ENCODE assay signal across 1 cellular context in genomic region chr16:89545044-89545830, GRCh38.
TF ChIP-seq lines count a peak whose summit lies in the region.

No MANE protein-coding gene starts in this region.

TF ChIP-seq in HepG2, 621 proteins besides CTCF, POLR2A, EP300 and RAD21 (continued from another document and continues in another):
- no peak for TF ChIP-seq ZNF841 (CRISPR knock-in tag; IDR thresholded peaks at IDR 0.05; ENCODE audit: borderline replicate concordance)
- peak; percentile 72 for TF ChIP-seq ZNF317 (CRISPR knock-in tag; IDR thresholded peaks at IDR 0.05)
- no peak for TF ChIP-seq MTF1 (CRISPR knock-in tag; IDR thresholded peaks at IDR 0.05)
- TF ChIP-seq ZNF749 (CRISPR knock-in tag; IDR thresholded peaks at IDR 0.05; ENCODE audit: borderline replicate concordance), result no peak; the same call in 1 of the 2 replicates
- TF ChIP-seq ZBTB26 (CRISPR knock-in tag; IDR thresholded peaks at IDR 0.05; ENCODE audit: borderline replicate concordance), result peak; percentile 41; the same call in 1 of the 2 replicates
- TF ChIP-seq SP2 (CRISPR knock-in tag; IDR thresholded peaks at IDR 0.05), result no peak; the same call in 1 of the 2 replicates
- no peak for TF ChIP-seq ZNF550 (CRISPR knock-in tag; IDR thresholded peaks at IDR 0.05; ENCODE audit: borderline replicate concordance)
- TF ChIP-seq ZNF878 (CRISPR knock-in tag; IDR thresholded peaks at IDR 0.05), result no peak
- peak; percentile 48; the same call in 1 of the 2 replicates for TF ChIP-seq SRY (CRISPR knock-in tag; IDR thresholded peaks at IDR 0.05)
- 0 out of 2 replicates have a peak, but pooled peaks have one; percentile 56 for TF ChIP-seq ZNF772 (CRISPR knock-in tag; IDR thresholded peaks at IDR 0.05)
- TF ChIP-seq ZSCAN5A (CRISPR knock-in tag; IDR thresholded peaks at IDR 0.05; ENCODE audit: borderline replicate concordance), result 0 out of 2 replicates have a peak, but pooled peaks have one; percentile 32
- no peak for TF ChIP-seq ISX (CRISPR knock-in tag; conservative IDR thresholded peaks at IDR 0.05)
- TF ChIP-seq HNRNPK (IDR thresholded peaks at IDR 0.05; ENCODE audit: low read depth, low read length, poor library complexity, severe bottlenecking), result no peak
- peak; percentile 71; the same call in 1 of the 2 replicates for TF ChIP-seq ZNF546 (CRISPR knock-in tag; conservative IDR thresholded peaks at IDR 0.05)
- peak; percentile 80; the same call in 1 of the 2 replicates for TF ChIP-seq ZNF430 (CRISPR knock-in tag; IDR thresholded peaks at IDR 0.05)
- no peak for TF ChIP-seq HOXA9 (CRISPR knock-in tag; IDR thresholded peaks at IDR 0.05; ENCODE audit: borderline replicate concordance)
- no peak for TF ChIP-seq CBX2 (IDR thresholded peaks at IDR 0.05; ENCODE audit: low read depth, low read length)
- TF ChIP-seq CBX2 (CRISPR knock-in tag; IDR thresholded peaks at IDR 0.05; ENCODE audit: low read depth), result no peak
- 0 out of 2 replicates have a peak, but pooled peaks have one; percentile 65 for TF ChIP-seq SNAPC5 (CRISPR knock-in tag; IDR thresholded peaks at IDR 0.05; ENCODE audit: borderline replicate concordance)
- peak; percentile 79; the same call in 1 of the 2 replicates for TF ChIP-seq ZNF609 (CRISPR knock-in tag; IDR thresholded peaks at IDR 0.05; ENCODE audit: borderline replicate concordance)
- no peak for TF ChIP-seq HMG20B (CRISPR knock-in tag; conservative IDR thresholded peaks at IDR 0.05)
- TF ChIP-seq FLYWCH1 (CRISPR knock-in tag; IDR thresholded peaks at IDR 0.05), result no peak
- TF ChIP-seq KLF15 (CRISPR knock-in tag; IDR thresholded peaks at IDR 0.05; ENCODE audit: borderline replicate concordance), result no peak
- TF ChIP-seq THAP7 (CRISPR knock-in tag; IDR thresholded peaks at IDR 0.05), result no peak
- TF ChIP-seq RAD51 (IDR thresholded peaks at IDR 0.05; ENCODE audit: borderline replicate concordance), result no peak
- TF ChIP-seq SNRNP70 (IDR thresholded peaks at IDR 0.05; ENCODE audit: low read depth, low read length), result no peak
- no peak for TF ChIP-seq FOXP1 (IDR thresholded peaks at IDR 0.05)
- TF ChIP-seq FOXP1 (CRISPR knock-in tag; IDR thresholded peaks at IDR 0.05), result no peak; the same call in 1 of the 2 replicates
- TF ChIP-seq ZBTB14 (CRISPR knock-in tag; IDR thresholded peaks at IDR 0.05), result no peak
- TF ChIP-seq ZUFSP (CRISPR knock-in tag; IDR thresholded peaks at IDR 0.05; ENCODE audit: borderline replicate concordance), result no peak
- 0 out of 2 replicates have a peak, but pooled peaks have one; percentile 5 for TF ChIP-seq ATF2 (CRISPR knock-in tag; IDR thresholded peaks at IDR 0.05)
- TF ChIP-seq KDM1A (CRISPR knock-in tag; IDR thresholded peaks at IDR 0.05), result 0 out of 2 replicates have a peak, but pooled peaks have one; percentile 14
- no peak for TF ChIP-seq PRDM15 (CRISPR knock-in tag; IDR thresholded peaks at IDR 0.05)
- no peak for TF ChIP-seq ZBTB43 (CRISPR knock-in tag; conservative IDR thresholded peaks at IDR 0.05)
- TF ChIP-seq ZFY (CRISPR knock-in tag; IDR thresholded peaks at IDR 0.05), result peak; percentile 66
- TF ChIP-seq YEATS2 (CRISPR knock-in tag; IDR thresholded peaks at IDR 0.05; ENCODE audit: borderline replicate concordance), result no peak
- TF ChIP-seq GZF1 (CRISPR knock-in tag; IDR thresholded peaks at IDR 0.05), result no peak
- TF ChIP-seq MAFF (IDR thresholded peaks at IDR 0.05; ENCODE audit: low read depth, low read length), result peak; percentile 58
- peak; percentile 20; the same call in 1 of the 2 replicates for TF ChIP-seq KDM5B (CRISPR knock-in tag; IDR thresholded peaks at IDR 0.05; ENCODE audit: borderline replicate concordance)
- TF ChIP-seq ZZZ3 (CRISPR knock-in tag; IDR thresholded peaks at IDR 0.05; ENCODE audit: borderline replicate concordance), result peak; percentile 55; the same call in 1 of the 2 replicates
- no peak for TF ChIP-seq BRD4 (CRISPR knock-in tag; IDR thresholded peaks at IDR 0.05)
